In genomic region chr3:44411031-44411645, GRCh38 we compare ENCODE assay signal across 20 cellular contexts.
"Had no signal": no experiment of that assay in that cellular context is flagged by ENCODE, and none has a peak within 500 bp of the region (broad histone marks: within the 10 kb centered on the region; RNA-seq: fewer than 3 reads in every experiment).

No MANE protein-coding gene starts in this region.

- H3K27me3 ChIP-seq: colonic mucosa, gastroesophageal sphincter, heart left ventricle, hepatocyte, suprapubic skin, vagina had no signal

- H3K36me3 ChIP-seq: colonic mucosa, prostate gland, vagina had no signal

- ATAC-seq: effector memory CD8-positive, alpha-beta T cell; gastroesophageal sphincter; heart left ventricle; left lobe of liver; stimulated activated naive B cell treated with anti-CD40 and anti-IgM and Interleukin-4, amounts not matched to agents 10 μg/mL and 1 μg/mL and 100 μg/mL, for 72 hours; stimulated activated naive CD8-positive, alpha-beta T cell treated with anti-CD3 and anti-CD28 coated beads, Interleukin-15, amount 100 ng/mL, for 72 hours had no signal

- H3K4me1 ChIP-seq: colonic mucosa, gastroesophageal sphincter, prostate gland, suprapubic skin, vagina had no signal

- H2AFZ ChIP-seq: hepatocyte had no signal

- H3K9me3 ChIP-seq: colonic mucosa, gastroesophageal sphincter, heart left ventricle, prostate gland, suprapubic skin, vagina had no signal

- H3K27ac ChIP-seq: colonic mucosa, gastroesophageal sphincter, heart left ventricle, hepatocyte, prostate gland, suprapubic skin, vagina had no signal

- H3K79me2 ChIP-seq: hepatocyte had no signal

- H3K4me2 ChIP-seq: hepatocyte had no signal

- H3K4me3 ChIP-seq: colonic mucosa, gastroesophageal sphincter, heart left ventricle, hepatocyte, prostate gland, suprapubic skin, vagina had no signal

- DNase-seq: colonic mucosa; effector memory CD8-positive, alpha-beta T cell; foreskin fibroblast; kidney; mammary epithelial cell; natural killer cell; right cardiac atrium; small intestine; stimulated activated CD4-positive, alpha-beta T cell treated with anti-CD3 and anti-CD28 coated beads, Interleukin-15, amount 100 ng/mL, for 24 hours; stimulated activated CD4-positive, alpha-beta T cell treated with anti-CD3 and anti-CD28 coated beads, Interleukin-2, amount 100 ng/mL, for 48 hours; stimulated activated naive B cell treated with anti-CD40 and anti-IgM and Interleukin-4, amounts not matched to agents 10 μg/mL and 1 μg/mL and 100 μg/mL, for 72 hours; stimulated activated naive CD8-positive, alpha-beta T cell treated with anti-CD3 and anti-CD28 coated beads, Interleukin-15, amount 100 ng/mL, for 72 hours; trophoblast cell had no signal

- FAIRE-seq: kidney, small intestine had no signal
